Comparison of ENCODE assay signal across 21 cellular contexts in the genomic region with DNA sequence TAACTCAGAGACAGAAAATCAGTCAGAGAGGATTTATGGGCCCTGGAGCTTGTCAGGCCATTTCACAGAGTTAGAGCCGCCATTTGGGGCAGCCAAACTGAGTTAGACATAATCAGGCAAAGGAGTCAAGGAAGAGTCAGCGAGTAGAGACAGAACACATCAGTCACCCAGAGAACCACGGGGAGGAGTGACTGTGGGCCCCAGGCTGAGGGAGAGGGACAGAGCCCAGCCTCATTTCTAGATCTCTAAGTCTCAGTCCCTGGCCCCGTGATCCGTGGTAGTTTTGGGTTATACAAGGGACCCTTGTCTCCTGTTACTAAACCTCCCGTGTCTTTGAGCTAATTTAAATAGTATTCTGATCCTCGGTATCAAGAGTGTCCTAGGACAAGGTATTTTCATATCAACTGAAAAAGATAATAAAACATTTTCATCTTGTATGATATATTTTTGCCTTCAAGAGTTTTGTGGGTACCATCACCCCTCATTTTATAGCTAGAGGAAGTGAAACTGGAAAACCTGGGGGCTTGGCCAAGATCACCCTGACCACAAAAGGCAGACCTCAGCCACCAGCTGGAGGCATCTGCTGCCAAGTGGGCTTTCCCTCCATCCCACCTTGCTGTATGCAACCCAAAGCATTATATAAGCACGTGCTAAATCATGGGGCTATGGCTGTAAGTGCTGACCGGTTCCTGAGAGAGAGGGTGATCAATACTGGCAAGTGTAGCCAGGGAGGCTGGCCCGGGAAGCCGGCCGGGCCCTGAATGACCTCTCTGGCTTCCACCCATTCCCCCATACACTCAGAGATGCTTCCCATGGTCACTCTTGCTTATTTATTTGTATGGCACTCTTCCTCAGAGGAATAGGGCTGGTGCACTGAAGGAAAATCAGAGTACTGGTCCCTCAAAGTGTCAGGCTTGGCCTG.
DNase-seq lines count a peak whose midpoint lies in the region; ATAC-seq, FAIRE-seq and TF ChIP-seq lines count a peak whose summit lies in the region.
"Had no signal": no experiment of that assay in that cellular context is flagged by ENCODE, and none has a peak within 500 bp of the region (broad histone marks: within the 10 kb centered on the region; RNA-seq: fewer than 3 reads in every experiment).

No MANE protein-coding gene starts in this region.

- peaks cover 50% of the 10 kb centered on the region for H3K4me1 Mint-ChIP-seq in chondrocyte (ENCODE audit: low read depth)

- H3K4me1 ChIP-seq in A549 (peaks cover 47% of the 10 kb centered on the region), Peyer's patch (no peaks in the 10 kb centered on the region)

- H3K36me3 Mint-ChIP-seq in chondrocyte (ENCODE audit: low read depth) = no peaks in the 10 kb centered on the region
- H3K36me3 Mint-ChIP-seq: neural progenitor cell, T-cell had no signal

- POLR2A ChIA-PET in A549 (lab: Yijun Ruan, JAX) = no interaction called here

- no peak overlapping the region for H3K4me3 ChIP-seq in A549
- H3K4me3 ChIP-seq in Peyer's patch = no peak overlapping the region
- H3K4me3 ChIP-seq: left ventricle myocardium inferior, neural progenitor cell, smooth muscle cell had no signal

- no peak for TF ChIP-seq POLR2A in A549 (IDR thresholded peaks at IDR 0.05; ENCODE audit: low read length)
- no peak for TF ChIP-seq POLR2A in Peyer's patch (IDR thresholded peaks at IDR 0.05)

- no peaks in the 10 kb centered on the region for H3K27me3 ChIP-seq in Peyer's patch
- H3K27me3 ChIP-seq: neural progenitor cell had no signal

- DNase-seq in A549 (ENCODE audit: low read depth in 1 of 2, low spot score in 1 of 2) = no peak
- DNase-seq in chondrocyte (ENCODE audit: low spot score) = no peak
- DNase-seq in hypothalamus (lab: John Stamatoyannopoulos, UW) = no peak
- DNase-seq in Peyer's patch = no peak
- DNase-seq in middle frontal gyrus (ENCODE audit: extremely low spot score, low spot score) = no peak
- DNase-seq in SKM-1 (lab: John Stamatoyannopoulos, UW; ENCODE audit: unreplicated experiment) = no peak
- DNase-seq: ACHN; activated CD8-positive, alpha-beta T cell treated with anti-CD3 and anti-CD28 coated beads for 36 hours; activated naive CD4-positive, alpha-beta T cell; activated T-cell treated with anti-CD3 and anti-CD28 coated beads, Interleukin-2, amount 50 U/mL, for 1 hour; effector memory CD8-positive, alpha-beta T cell; left ventricle myocardium inferior; NCI-H1105 treated with DMSO at 0.1 percent for 48 hours; NCI-H2107; stimulated activated CD4-positive, alpha-beta T cell treated with anti-CD3 and anti-CD28 coated beads, Interleukin-4, amount 100 ng/mL, for 24 hours; T-cell had no signal

- no peaks in the 10 kb centered on the region for H3K9me3 ChIP-seq in A549
- H3K9me3 ChIP-seq in Peyer's patch = no peaks in the 10 kb centered on the region
- H3K9me3 ChIP-seq: left ventricle myocardium inferior had no signal

- H3K4me2 ChIP-seq in A549 = no peak overlapping the region

- no peak for FAIRE-seq in A549 (lab: Jason Lieb, UNC)
- FAIRE-seq: astrocyte had no signal

- TF ChIP-seq RAD21 in A549 (conservative IDR thresholded peaks at IDR 0.05 in 1 of 2, IDR thresholded peaks at IDR 0.05 in 1 of 2) = no peak

- no peak for TF ChIP-seq EP300 in A549 (IDR thresholded peaks at IDR 0.05)

- H3K27ac ChIP-seq in A549 (peak overlapping the region; percentile 46 to 75; a peak in 4 of 6 replicates), Peyer's patch (no peak overlapping the region)
- H3K27ac ChIP-seq: neural progenitor cell had no signal

- CTCF ChIA-PET in A549 (lab: Yijun Ruan, JAX) = interaction anchor here (0.7 kb wide), 1 partner anchor 12 kb away, joined by 3 read pairs; no protein-coding TSS in a partner anchor

- ATAC-seq in A549 = no peak
- ATAC-seq in GM18517 (IDR thresholded peaks at IDR 0.05; ENCODE audit: unreplicated experiment) = peak; percentile 37
- ATAC-seq in HG03159 (IDR thresholded peaks at IDR 0.05; ENCODE audit: unreplicated experiment) = peak; percentile 42
- ATAC-seq: activated CD8-positive, alpha-beta T cell treated with anti-CD3 and anti-CD28 coated beads for 36 hours; effector memory CD8-positive, alpha-beta T cell; T-cell had no signal

- peak overlapping the region; percentile 19 for H3K27ac Mint-ChIP-seq in chondrocyte (ENCODE audit: unreplicated experiment)
- H3K27ac Mint-ChIP-seq: activated CD8-positive, alpha-beta T cell treated with anti-CD3 and anti-CD28 coated beads for 36 hours; effector memory CD8-positive, alpha-beta T cell; neural progenitor cell; T-cell had no signal

- no peak for TF ChIP-seq CTCF in A549 (IDR thresholded peaks at IDR 0.05)
- no peak for TF ChIP-seq CTCF in chondrocyte (IDR thresholded peaks at IDR 0.05)
- TF ChIP-seq CTCF in Peyer's patch (IDR thresholded peaks at IDR 0.05) = no peak

- WGBS in A549 (ENCODE audit: missing lambda C conversion rate) = 95% methylated on average over 11 of the region's 12 CpGs

- no peaks in the 10 kb centered on the region for H3K27me3 Mint-ChIP-seq in chondrocyte (ENCODE audit: low read depth)
- H3K27me3 Mint-ChIP-seq: effector memory CD8-positive, alpha-beta T cell had no signal

- no peak overlapping the region for H3K4me3 Mint-ChIP-seq in chondrocyte (ENCODE audit: unreplicated experiment)
- H3K4me3 Mint-ChIP-seq: activated CD8-positive, alpha-beta T cell treated with anti-CD3 and anti-CD28 coated beads for 36 hours; effector memory CD8-positive, alpha-beta T cell; neural progenitor cell; T-cell had no signal

- H3K9me3 Mint-ChIP-seq in chondrocyte (ENCODE audit: low read depth) = peaks cover 8% of the 10 kb centered on the region
- H3K9me3 Mint-ChIP-seq: activated CD8-positive, alpha-beta T cell treated with anti-CD3 and anti-CD28 coated beads for 36 hours; effector memory CD8-positive, alpha-beta T cell; T-cell had no signal

- H3K36me3 ChIP-seq in Peyer's patch = no peaks in the 10 kb centered on the region
- H3K36me3 ChIP-seq: left ventricle myocardium inferior, neural progenitor cell had no signal

TF ChIP-seq in A549, 52 proteins besides CTCF, POLR2A, EP300 and RAD21:
- TF ChIP-seq ESRRA (IDR thresholded peaks at IDR 0.05; ENCODE audit: borderline replicate concordance, low read length) (no peak), HEYL (CRISPR knock-in tag; IDR thresholded peaks at IDR 0.05) (no peak), ATOH8 (CRISPR knock-in tag; IDR thresholded peaks at IDR 0.05; ENCODE audit: low read depth) (no peak), EHMT2 (IDR thresholded peaks at IDR 0.05; ENCODE audit: low read depth) (no peak), CBX8 (IDR thresholded peaks at IDR 0.05) (no peak), RARB (CRISPR knock-in tag; IDR thresholded peaks at IDR 0.05) (no peak), ZC3H11A (IDR thresholded peaks at IDR 0.05) (no peak), ZFP36 (IDR thresholded peaks at IDR 0.05; ENCODE audit: borderline replicate concordance, partially characterized antibody) (no peak), HOXA7 (CRISPR knock-in tag; IDR thresholded peaks at IDR 0.05) (no peak), CEBPB (IDR thresholded peaks at IDR 0.05) (no peak), ZNF302 (CRISPR knock-in tag; IDR thresholded peaks at IDR 0.05) (no peak)
- TF ChIP-seq, protein P1, sequence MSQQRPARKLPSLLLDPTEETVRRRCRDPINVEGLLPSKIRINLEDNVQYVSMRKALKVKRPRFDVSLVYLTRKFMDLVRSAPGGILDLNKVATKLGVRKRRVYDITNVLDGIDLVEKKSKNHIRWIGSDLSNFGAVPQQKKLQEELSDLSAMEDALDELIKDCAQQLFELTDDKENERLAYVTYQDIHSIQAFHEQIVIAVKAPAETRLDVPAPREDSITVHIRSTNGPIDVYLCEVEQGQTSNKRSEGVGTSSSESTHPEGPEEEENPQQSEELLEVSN (IDR thresholded peaks at IDR 0.05; ENCODE audit: borderline replicate concordance, low read depth) = no peak

Comparison
In these comparisons a context has a peak if more than half of its experiments do, and no peak if none do; other contexts are left out.
1. ATAC-seq: peak in GM18517 (single experiment) and HG03159 (single experiment); none in A549 (0 of 2).
2. H3K27ac ChIP-seq: peak in A549 (2 of 2); none in Peyer's patch (0 of 4).